35 cellular contexts compared by ENCODE assay signal in genomic region chr12:109277255-109277898, GRCh38. TPM values are rescaled to one million over a fixed set of nuclear protein-coding genes. Genes with fewer than 3 reads are reported as not detected.
"Had no signal": no experiment of that assay in that cellular context is flagged by ENCODE, and none has a peak within 500 bp of the region (broad histone marks: within the 10 kb centered on the region; RNA-seq: fewer than 3 reads in every experiment).

No MANE protein-coding gene starts in this region.

- H3K27me3 ChIP-seq: ovary, stomach, suprapubic skin, tibial nerve had no signal

- H3K9me3 Mint-ChIP-seq: activated naive CD4-positive, alpha-beta T cell treated with anti-CD3 and anti-CD28 coated beads, Interleukin-2, amount 10 ng/mL, durations not matched to agents 7 days and 5 days; activated naive CD8-positive, alpha-beta T cell treated with anti-CD3 and anti-CD28 coated beads, Interleukin-2, amount 10 ng/mL, durations not matched to agents 7 days and 5 days; effector memory CD8-positive, alpha-beta T cell; memory B cell; stimulated activated naive B cell treated with anti-CD40 and anti-IgM and Interleukin-4, amounts not matched to agents 10 μg/mL and 1 μg/mL and 100 μg/mL, for 72 hours; T-helper 1 cell treated with Interleukin-12 subunit alpha and Interleukin-12 subunit beta and Interleukin-4 antibody, amounts not matched to agents 30 μg/mL and 1 μg/mL, for 36 hours had no signal

- H3K4me2 ChIP-seq: smooth muscle cell had no signal

- H3K4me1 Mint-ChIP-seq: memory B cell had no signal

- H3K4me3 ChIP-seq: ovary, smooth muscle cell, stomach, suprapubic skin, tibial nerve had no signal

- H3K27ac Mint-ChIP-seq: activated naive CD4-positive, alpha-beta T cell treated with anti-CD3 and anti-CD28 coated beads, Interleukin-2, amount 10 ng/mL, durations not matched to agents 7 days and 5 days; activated naive CD8-positive, alpha-beta T cell treated with anti-CD3 and anti-CD28 coated beads, Interleukin-2, amount 10 ng/mL, durations not matched to agents 7 days and 5 days; effector memory CD8-positive, alpha-beta T cell; memory B cell; naive thymus-derived CD8-positive, alpha-beta T cell; progenitor cell of endocrine pancreas; stimulated activated naive B cell treated with anti-CD40 and anti-IgM and Interleukin-4, amounts not matched to agents 10 μg/mL and 1 μg/mL and 100 μg/mL, for 72 hours; T-helper 1 cell treated with Interleukin-12 subunit alpha and Interleukin-12 subunit beta and Interleukin-4 antibody, amounts not matched to agents 30 μg/mL and 1 μg/mL, for 36 hours had no signal

- H3K9me3 ChIP-seq: ovary, stomach, suprapubic skin, tibial nerve had no signal

- H3K36me3 Mint-ChIP-seq: activated naive CD4-positive, alpha-beta T cell treated with anti-CD3 and anti-CD28 coated beads, Interleukin-2, amount 10 ng/mL, durations not matched to agents 7 days and 5 days; activated naive CD8-positive, alpha-beta T cell treated with anti-CD3 and anti-CD28 coated beads, Interleukin-2, amount 10 ng/mL, durations not matched to agents 7 days and 5 days; memory B cell; stimulated activated naive B cell treated with anti-CD40 and anti-IgM and Interleukin-4, amounts not matched to agents 10 μg/mL and 1 μg/mL and 100 μg/mL, for 72 hours had no signal

- DNase-seq: activated CD4-positive, alpha-beta T cell treated with anti-CD3 and anti-CD28 coated beads for 4 hours; activated CD4-positive, alpha-beta T cell treated with anti-CD3 and anti-CD28 coated beads, Interleukin-2, amount 50 U/mL, for 48 hours; activated CD8-positive, alpha-beta memory T cell treated with anti-CD3 and anti-CD28 coated beads for 24 hours; activated gamma-delta T cell; activated naive CD4-positive, alpha-beta T cell treated with anti-CD3 and anti-CD28 coated beads, Interleukin-2, amount 10 ng/mL, durations not matched to agents 7 days and 5 days; activated naive CD8-positive, alpha-beta T cell treated with anti-CD3 and anti-CD28 coated beads, Interleukin-2, amount 10 ng/mL, durations not matched to agents 7 days and 5 days; caudate nucleus; cortex of kidney; effector memory CD8-positive, alpha-beta T cell; erythroblast; head of caudate nucleus; hippocampal formation; left cardiac atrium; midbrain; naive thymus-derived CD8-positive, alpha-beta T cell; stimulated activated CD4-positive, alpha-beta T cell treated with anti-CD3 and anti-CD28 coated beads, Interleukin-1b, Interleukin-23, amount 100 ng/mL, for 48 hours; stimulated activated CD4-positive, alpha-beta T cell treated with anti-CD3 and anti-CD28 coated beads, Interleukin-4, amount 100 ng/mL, for 4 hours; stimulated activated CD8-positive, alpha-beta memory T cell treated with anti-CD3 and anti-CD28 coated beads, Interleukin-4, amount 100 ng/mL, for 48 hours; stimulated activated naive B cell treated with anti-CD40 and anti-IgM and Interleukin-4, amounts not matched to agents 10 μg/mL and 1 μg/mL and 100 μg/mL, for 72 hours; stomach; T-helper 9 cell had no signal

- H3K4me3 Mint-ChIP-seq: activated naive CD4-positive, alpha-beta T cell treated with anti-CD3 and anti-CD28 coated beads, Interleukin-2, amount 10 ng/mL, durations not matched to agents 7 days and 5 days; activated naive CD8-positive, alpha-beta T cell treated with anti-CD3 and anti-CD28 coated beads, Interleukin-2, amount 10 ng/mL, durations not matched to agents 7 days and 5 days; effector memory CD8-positive, alpha-beta T cell; memory B cell; naive thymus-derived CD8-positive, alpha-beta T cell; stimulated activated naive B cell treated with anti-CD40 and anti-IgM and Interleukin-4, amounts not matched to agents 10 μg/mL and 1 μg/mL and 100 μg/mL, for 72 hours; T-helper 1 cell treated with Interleukin-12 subunit alpha and Interleukin-12 subunit beta and Interleukin-4 antibody, amounts not matched to agents 30 μg/mL and 1 μg/mL, for 36 hours had no signal

- ATAC-seq: effector memory CD8-positive, alpha-beta T cell; naive thymus-derived CD8-positive, alpha-beta T cell; stimulated activated naive B cell treated with anti-CD40 and anti-IgM and Interleukin-4, amounts not matched to agents 10 μg/mL and 1 μg/mL and 100 μg/mL, for 72 hours had no signal

- H3K27ac ChIP-seq: ovary, stomach, tibial nerve, VCaP had no signal

- H3K36me3 ChIP-seq: ovary, stomach, suprapubic skin, tibial nerve had no signal

RNA-seq across cellular contexts. Expression of gene FOXN4, which starts 31.7 kb away (rescaled TPM):
- total RNA-seq: activated naive CD8-positive, alpha-beta T cell treated with anti-CD3 and anti-CD28 coated beads, Interleukin-2, amount 10 ng/mL, durations not matched to agents 7 days and 5 days; chondrocyte; fibroblast of lung; fibroblast of villous mesenchyme; left cardiac atrium; naive thymus-derived CD8-positive, alpha-beta T cell; renal cortical epithelial cell; smooth muscle cell; stomach; suprapubic skin; tibial nerve; ureter had no signal
- polyA plus RNA-seq: fibroblast of lung, keratinocyte, smooth muscle cell, stomach had no signal
